In genomic region chr6:54886932-54887584, GRCh38 we compare ENCODE assay signal across 21 cellular contexts. TPM values are rescaled to one million over a fixed set of nuclear protein-coding genes. Genes with fewer than 3 reads are reported as not detected.
DNase-seq lines count a peak whose midpoint lies in the region; ATAC-seq, FAIRE-seq and TF ChIP-seq lines count a peak whose summit lies in the region.
"Had no signal": no experiment of that assay in that cellular context is flagged by ENCODE, and none has a peak within 500 bp of the region (broad histone marks: within the 10 kb centered on the region; RNA-seq: fewer than 3 reads in every experiment).

No MANE protein-coding gene starts in this region.

- POLR2A ChIA-PET in activated CD4-positive, alpha-beta memory T cell treated with anti-CD3 and anti-CD28 coated beads for 36 hours (lab: Charles Lee) = no interaction called here

- FAIRE-seq in H54 (lab: Jason Lieb, UNC) = peak; percentile 41
- peak; percentile 93 for FAIRE-seq in colon (lab: Jason Lieb, UNC)
- FAIRE-seq: HepG2 had no signal

- TF ChIP-seq POLR2A in H54 (IDR thresholded peaks at IDR 0.05; ENCODE audit: low read depth, low read length) = no peak

- H3K4me1 ChIP-seq in mucosa of descending colon (ENCODE audit: low read depth) = no peaks in the 10 kb centered on the region
- H3K4me1 ChIP-seq: BE2C had no signal

- H3K27ac Mint-ChIP-seq in activated T-helper 2 cell treated with anti-CD3 and anti-CD28 coated beads, Interferon-gamma antibody, Interleukin-2, Interleukin-4, amounts not matched to agents 10 μg/mL and 5 μg/mL and 100 μg/mL, durations not matched to agents 14 hours and 24 hours and 36 hours = no peak overlapping the region
- H3K27ac Mint-ChIP-seq in activated CD4-positive, alpha-beta memory T cell treated with anti-CD3 and anti-CD28 coated beads for 36 hours = no peak overlapping the region
- H3K27ac Mint-ChIP-seq: GM23338, IgD-negative memory B cell had no signal

- peak; percentile 75 for ATAC-seq in mucosa of descending colon
- ATAC-seq: GM23338, HepG2 had no signal

- H3K4me1 Mint-ChIP-seq in activated T-helper 2 cell treated with anti-CD3 and anti-CD28 coated beads, Interferon-gamma antibody, Interleukin-2, Interleukin-4, amounts not matched to agents 10 μg/mL and 5 μg/mL and 100 μg/mL, durations not matched to agents 14 hours and 24 hours and 36 hours (ENCODE audit: low read depth) = no peaks in the 10 kb centered on the region
- H3K4me1 Mint-ChIP-seq in activated CD4-positive, alpha-beta memory T cell treated with anti-CD3 and anti-CD28 coated beads for 36 hours (ENCODE audit: low read depth) = no peaks in the 10 kb centered on the region
- H3K4me1 Mint-ChIP-seq: CD4-positive, CD25-positive, alpha-beta regulatory T cell had no signal

- H3K27ac ChIP-seq in 22Rv1 = peak overlapping the region; percentile 2; the same call in 1 of the 2 replicates

- H3K9me3 Mint-ChIP-seq in activated T-helper 2 cell treated with anti-CD3 and anti-CD28 coated beads, Interferon-gamma antibody, Interleukin-2, Interleukin-4, amounts not matched to agents 10 μg/mL and 5 μg/mL and 100 μg/mL, durations not matched to agents 14 hours and 24 hours and 36 hours = peaks cover 6% of the 10 kb centered on the region
- H3K9me3 Mint-ChIP-seq in activated CD4-positive, alpha-beta memory T cell treated with anti-CD3 and anti-CD28 coated beads for 36 hours = peaks cover 6% of the 10 kb centered on the region
- H3K9me3 Mint-ChIP-seq: GM23338 had no signal

- H3K36me3 Mint-ChIP-seq in activated T-helper 2 cell treated with anti-CD3 and anti-CD28 coated beads, Interferon-gamma antibody, Interleukin-2, Interleukin-4, amounts not matched to agents 10 μg/mL and 5 μg/mL and 100 μg/mL, durations not matched to agents 14 hours and 24 hours and 36 hours (ENCODE audit: low read depth) = no peaks in the 10 kb centered on the region
- H3K36me3 Mint-ChIP-seq in activated CD4-positive, alpha-beta memory T cell treated with anti-CD3 and anti-CD28 coated beads for 36 hours = no peaks in the 10 kb centered on the region
- H3K36me3 Mint-ChIP-seq: CD4-positive, CD25-positive, alpha-beta regulatory T cell; IgD-negative memory B cell had no signal

- H3K9me3 ChIP-seq in mucosa of descending colon = no peaks in the 10 kb centered on the region
- H3K9me3 ChIP-seq: BE2C had no signal

- intact Hi-C loops in mucosa of descending colon (cut with DNase I, micrococcal nuclease) = no loop called here
- intact Hi-C loops in activated T-helper 2 cell treated with anti-CD3 and anti-CD28 coated beads, Interferon-gamma antibody, Interleukin-2, Interleukin-4, amounts not matched to agents 10 μg/mL and 5 μg/mL and 100 μg/mL, durations not matched to agents 14 hours and 24 hours and 36 hours (cut with micrococcal nuclease) = no loop called here
- intact Hi-C loops in head of caudate nucleus (cut with DNase I) = no loop called here
- intact Hi-C loops in activated CD4-positive, alpha-beta memory T cell treated with anti-CD3 and anti-CD28 coated beads for 36 hours (cut with micrococcal nuclease) = no loop called here

- TF ChIP-seq CTCF in 22Rv1 (IDR thresholded peaks at IDR 0.05) = no peak
- no peak for TF ChIP-seq CTCF in mucosa of descending colon (IDR thresholded peaks at IDR 0.05)

- no peak overlapping the region for H3K4me3 ChIP-seq in mucosa of descending colon
- H3K4me3 ChIP-seq: GM23338 had no signal

- DNase-seq in H54 (ENCODE audit: insufficient read length, low spot score) (no peak), mucosa of descending colon (no peak), cerebellar nuclear complex (lab: John Stamatoyannopoulos, UW) (no peak), head of caudate nucleus (no peak)
- DNase-seq in activated T-helper 2 cell treated with anti-CD3 and anti-CD28 coated beads, Interferon-gamma antibody, Interleukin-2, Interleukin-4, amounts not matched to agents 10 μg/mL and 5 μg/mL and 100 μg/mL, durations not matched to agents 14 hours and 24 hours and 36 hours (ENCODE audit: low spot score) = no peak
- no peak for DNase-seq in activated CD4-positive, alpha-beta memory T cell treated with anti-CD3 and anti-CD28 coated beads for 36 hours
- DNase-seq: 8988T; ACHN; BE2C; C1 segment of cervical spinal cord; Caco-2; CD4-positive, CD25-positive, alpha-beta regulatory T cell; DMS153; DMS79 treated with DMSO at 0.1 percent for 48 hours; GF-D8; H7 had no signal

- H3K36me3 ChIP-seq in mucosa of descending colon (ENCODE audit: low read depth) = no peaks in the 10 kb centered on the region
- H3K36me3 ChIP-seq: BE2C had no signal

- H3K4me3 Mint-ChIP-seq in activated T-helper 2 cell treated with anti-CD3 and anti-CD28 coated beads, Interferon-gamma antibody, Interleukin-2, Interleukin-4, amounts not matched to agents 10 μg/mL and 5 μg/mL and 100 μg/mL, durations not matched to agents 14 hours and 24 hours and 36 hours (ENCODE audit: low read depth) = no peak overlapping the region
- no peak overlapping the region for H3K4me3 Mint-ChIP-seq in activated CD4-positive, alpha-beta memory T cell treated with anti-CD3 and anti-CD28 coated beads for 36 hours
- H3K4me3 Mint-ChIP-seq: CD4-positive, CD25-positive, alpha-beta regulatory T cell; GM23338; IgD-negative memory B cell had no signal

- no peaks in the 10 kb centered on the region for H3K27me3 Mint-ChIP-seq in activated T-helper 2 cell treated with anti-CD3 and anti-CD28 coated beads, Interferon-gamma antibody, Interleukin-2, Interleukin-4, amounts not matched to agents 10 μg/mL and 5 μg/mL and 100 μg/mL, durations not matched to agents 14 hours and 24 hours and 36 hours (ENCODE audit: low read depth)
- no peaks in the 10 kb centered on the region for H3K27me3 Mint-ChIP-seq in activated CD4-positive, alpha-beta memory T cell treated with anti-CD3 and anti-CD28 coated beads for 36 hours
- H3K27me3 Mint-ChIP-seq: IgD-negative memory B cell had no signal

- CTCF ChIA-PET in activated CD4-positive, alpha-beta memory T cell treated with anti-CD3 and anti-CD28 coated beads for 36 hours (lab: Charles Lee) = no interaction called here

RNA-seq across cellular contexts. Expression of gene FAM83B, which starts 40.5 kb away (rescaled TPM):
- total RNA-seq in mucosa of descending colon = 10 to 100 TPM; 17.5 to 46.5 (median 39.5) TPM
- total RNA-seq in activated T-helper 2 cell treated with anti-CD3 and anti-CD28 coated beads, Interferon-gamma antibody, Interleukin-2, Interleukin-4, amounts not matched to agents 10 μg/mL and 5 μg/mL and 100 μg/mL, durations not matched to agents 14 hours and 24 hours and 36 hours = not detected in 2 replicates
- not detected for total RNA-seq in activated CD4-positive, alpha-beta memory T cell treated with anti-CD3 and anti-CD28 coated beads for 36 hours
- total RNA-seq: CD4-positive, CD25-positive, alpha-beta regulatory T cell; HepG2 had no signal

Comparison
In these comparisons a context has a peak if more than half of its experiments do, and no peak if none do; other contexts are left out.
1. RNA of gene FAM83B, which starts 40.5 kb away (total RNA-seq): 17.5 to 46.5 TPM in mucosa of descending colon; not detected in activated T-helper 2 cell treated with anti-CD3 and anti-CD28 coated beads, Interferon-gamma antibody, Interleukin-2, Interleukin-4, amounts not matched to agents 10 μg/mL and 5 μg/mL and 100 μg/mL, durations not matched to agents 14 hours and 24 hours and 36 hours and not detected in activated CD4-positive, alpha-beta memory T cell treated with anti-CD3 and anti-CD28 coated beads for 36 hours; every median in the first group is over 10 times any median in the second.